1 cellular context compared by ENCODE assay signal in genomic region chr18:3486514-3486913, GRCh38.
TF ChIP-seq lines count a peak whose summit lies in the region.

No MANE protein-coding gene starts in this region.

TF ChIP-seq in GM23338, 12 proteins besides CTCF, POLR2A, EP300 and RAD21 (continued from another document):
- TF ChIP-seq, protein P1, sequence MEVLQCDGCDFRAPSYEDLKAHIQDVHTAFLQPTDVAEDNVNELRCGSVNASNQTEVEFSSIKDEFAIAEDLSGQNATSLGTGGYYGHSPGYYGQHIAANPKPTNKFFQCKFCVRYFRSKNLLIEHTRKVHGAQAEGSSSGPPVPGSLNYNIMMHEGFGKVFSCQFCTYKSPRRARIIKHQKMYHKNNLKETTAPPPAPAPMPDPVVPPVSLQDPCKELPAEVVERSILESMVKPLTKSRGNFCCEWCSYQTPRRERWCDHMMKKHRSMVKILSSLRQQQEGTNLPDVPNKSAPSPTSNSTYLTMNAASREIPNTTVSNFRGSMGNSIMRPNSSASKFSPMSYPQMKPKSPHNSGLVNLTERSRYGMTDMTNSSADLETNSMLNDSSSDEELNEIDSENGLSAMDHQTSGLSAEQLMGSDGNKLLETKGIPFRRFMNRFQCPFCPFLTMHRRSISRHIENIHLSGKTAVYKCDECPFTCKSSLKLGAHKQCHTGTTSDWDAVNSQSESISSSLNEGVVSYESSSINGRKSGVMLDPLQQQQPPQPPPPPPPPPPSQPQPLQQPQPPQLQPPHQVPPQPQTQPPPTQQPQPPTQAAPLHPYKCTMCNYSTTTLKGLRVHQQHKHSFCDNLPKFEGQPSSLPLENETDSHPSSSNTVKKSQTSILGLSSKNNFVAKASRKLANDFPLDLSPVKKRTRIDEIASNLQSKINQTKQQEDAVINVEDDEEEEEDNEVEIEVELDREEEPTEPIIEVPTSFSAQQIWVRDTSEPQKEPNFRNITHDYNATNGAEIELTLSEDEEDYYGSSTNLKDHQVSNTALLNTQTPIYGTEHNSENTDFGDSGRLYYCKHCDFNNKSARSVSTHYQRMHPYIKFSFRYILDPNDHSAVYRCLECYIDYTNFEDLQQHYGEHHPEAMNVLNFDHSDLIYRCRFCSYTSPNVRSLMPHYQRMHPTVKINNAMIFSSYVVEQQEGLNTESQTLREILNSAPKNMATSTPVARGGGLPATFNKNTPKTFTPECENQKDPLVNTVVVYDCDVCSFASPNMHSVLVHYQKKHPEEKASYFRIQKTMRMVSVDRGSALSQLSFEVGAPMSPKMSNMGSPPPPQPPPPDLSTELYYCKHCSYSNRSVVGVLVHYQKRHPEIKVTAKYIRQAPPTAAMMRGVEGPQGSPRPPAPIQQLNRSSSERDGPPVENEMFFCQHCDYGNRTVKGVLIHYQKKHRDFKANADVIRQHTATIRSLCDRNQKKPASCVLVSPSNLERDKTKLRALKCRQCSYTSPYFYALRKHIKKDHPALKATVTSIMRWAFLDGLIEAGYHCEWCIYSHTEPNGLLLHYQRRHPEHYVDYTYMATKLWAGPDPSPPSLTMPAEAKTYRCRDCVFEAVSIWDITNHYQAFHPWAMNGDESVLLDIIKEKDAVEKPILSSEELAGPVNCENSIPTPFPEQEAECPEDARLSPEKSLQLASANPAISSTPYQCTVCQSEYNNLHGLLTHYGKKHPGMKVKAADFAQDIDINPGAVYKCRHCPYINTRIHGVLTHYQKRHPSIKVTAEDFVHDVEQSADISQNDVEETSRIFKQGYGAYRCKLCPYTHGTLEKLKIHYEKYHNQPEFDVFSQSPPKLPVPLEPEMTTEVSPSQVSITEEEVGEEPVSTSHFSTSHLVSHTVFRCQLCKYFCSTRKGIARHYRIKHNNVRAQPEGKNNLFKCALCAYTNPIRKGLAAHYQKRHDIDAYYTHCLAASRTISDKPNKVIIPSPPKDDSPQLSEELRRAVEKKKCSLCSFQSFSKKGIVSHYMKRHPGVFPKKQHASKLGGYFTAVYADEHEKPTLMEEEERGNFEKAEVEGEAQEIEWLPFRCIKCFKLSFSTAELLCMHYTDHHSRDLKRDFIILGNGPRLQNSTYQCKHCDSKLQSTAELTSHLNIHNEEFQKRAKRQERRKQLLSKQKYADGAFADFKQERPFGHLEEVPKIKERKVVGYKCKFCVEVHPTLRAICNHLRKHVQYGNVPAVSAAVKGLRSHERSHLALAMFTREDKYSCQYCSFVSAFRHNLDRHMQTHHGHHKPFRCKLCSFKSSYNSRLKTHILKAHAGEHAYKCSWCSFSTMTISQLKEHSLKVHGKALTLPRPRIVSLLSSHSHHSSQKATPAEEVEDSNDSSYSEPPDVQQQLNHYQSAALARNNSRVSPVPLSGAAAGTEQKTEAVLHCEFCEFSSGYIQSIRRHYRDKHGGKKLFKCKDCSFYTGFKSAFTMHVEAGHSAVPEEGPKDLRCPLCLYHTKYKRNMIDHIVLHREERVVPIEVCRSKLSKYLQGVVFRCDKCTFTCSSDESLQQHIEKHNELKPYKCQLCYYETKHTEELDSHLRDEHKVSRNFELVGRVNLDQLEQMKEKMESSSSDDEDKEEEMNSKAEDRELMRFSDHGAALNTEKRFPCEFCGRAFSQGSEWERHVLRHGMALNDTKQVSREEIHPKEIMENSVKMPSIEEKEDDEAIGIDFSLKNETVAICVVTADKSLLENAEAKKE (CRISPR knock-in tag; IDR thresholded peaks at IDR 0.05): no peak
- TF ChIP-seq, protein P2, sequence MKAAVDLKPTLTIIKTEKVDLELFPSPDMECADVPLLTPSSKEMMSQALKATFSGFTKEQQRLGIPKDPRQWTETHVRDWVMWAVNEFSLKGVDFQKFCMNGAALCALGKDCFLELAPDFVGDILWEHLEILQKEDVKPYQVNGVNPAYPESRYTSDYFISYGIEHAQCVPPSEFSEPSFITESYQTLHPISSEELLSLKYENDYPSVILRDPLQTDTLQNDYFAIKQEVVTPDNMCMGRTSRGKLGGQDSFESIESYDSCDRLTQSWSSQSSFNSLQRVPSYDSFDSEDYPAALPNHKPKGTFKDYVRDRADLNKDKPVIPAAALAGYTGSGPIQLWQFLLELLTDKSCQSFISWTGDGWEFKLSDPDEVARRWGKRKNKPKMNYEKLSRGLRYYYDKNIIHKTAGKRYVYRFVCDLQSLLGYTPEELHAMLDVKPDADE (IDR thresholded peaks at IDR 0.05): no peak
